In the genomic region with DNA sequence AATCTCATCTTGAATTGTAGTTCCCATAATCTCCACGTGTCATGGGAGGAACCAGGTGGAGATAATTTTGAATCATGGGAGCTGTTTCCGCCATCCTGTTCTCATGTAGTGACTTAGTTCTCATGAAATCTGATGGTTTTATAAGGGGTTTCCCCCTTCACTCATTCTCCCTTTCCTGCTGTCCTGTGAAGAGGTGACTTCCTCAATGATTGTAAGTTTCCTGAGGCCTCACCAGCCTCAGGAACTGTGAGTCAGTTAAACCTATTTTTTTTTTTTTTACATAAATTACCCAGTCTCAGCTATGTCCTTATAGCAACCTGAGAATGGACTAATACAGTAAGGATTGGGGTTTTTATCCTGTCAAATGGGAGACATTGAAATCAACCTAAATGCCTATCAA, we compare ENCODE assay signal across 34 cellular contexts.
"Had no signal": no experiment of that assay in that cellular context is flagged by ENCODE, and none has a peak within 500 bp of the region (broad histone marks: within the 10 kb centered on the region; RNA-seq: fewer than 3 reads in every experiment).

No MANE protein-coding gene starts in this region.

- DNase-seq: Karpas-422, Kasumi-1, MG63, MM.1S, MV-4-11, NCI-H1048, NCI-H1092, NCI-H1092 treated with DMSO at 0.1 percent for 48 hours, NCI-H1105, NCI-H1105 treated with DMSO at 0.1 percent for 48 hours, NCI-H1417, NCI-H1417 treated with DMSO at 0.1 percent for 48 hours, NCI-H1436, NCI-H1436 treated with DMSO at 0.1 percent for 48 hours, NCI-H146, NCI-H1694, NCI-H1694 treated with DMSO at 0.1 percent for 48 hours, NCI-H187, NCI-H187 treated with DMSO at 0.1 percent for 48 hours, NCI-H1930, NCI-H2029, NCI-H2029 treated with DMSO at 0.1 percent for 48 hours, NCI-H2081, NCI-H2081 treated with DMSO at 0.1 percent for 48 hours, NCI-H2107, NCI-H2171, NCI-H2171 treated with DMSO at 0.1 percent for 48 hours, NCI-H2227 treated with DMSO at 0.1 percent for 48 hours, NCI-H226, NCI-H345, NCI-H446, NCI-H446 treated with DMSO at 0.1 percent for 48 hours, NCI-H510A, NCI-H510A treated with DMSO at 0.1 percent for 48 hours had no signal
